10 cellular contexts compared by ENCODE assay signal in the genomic region with DNA sequence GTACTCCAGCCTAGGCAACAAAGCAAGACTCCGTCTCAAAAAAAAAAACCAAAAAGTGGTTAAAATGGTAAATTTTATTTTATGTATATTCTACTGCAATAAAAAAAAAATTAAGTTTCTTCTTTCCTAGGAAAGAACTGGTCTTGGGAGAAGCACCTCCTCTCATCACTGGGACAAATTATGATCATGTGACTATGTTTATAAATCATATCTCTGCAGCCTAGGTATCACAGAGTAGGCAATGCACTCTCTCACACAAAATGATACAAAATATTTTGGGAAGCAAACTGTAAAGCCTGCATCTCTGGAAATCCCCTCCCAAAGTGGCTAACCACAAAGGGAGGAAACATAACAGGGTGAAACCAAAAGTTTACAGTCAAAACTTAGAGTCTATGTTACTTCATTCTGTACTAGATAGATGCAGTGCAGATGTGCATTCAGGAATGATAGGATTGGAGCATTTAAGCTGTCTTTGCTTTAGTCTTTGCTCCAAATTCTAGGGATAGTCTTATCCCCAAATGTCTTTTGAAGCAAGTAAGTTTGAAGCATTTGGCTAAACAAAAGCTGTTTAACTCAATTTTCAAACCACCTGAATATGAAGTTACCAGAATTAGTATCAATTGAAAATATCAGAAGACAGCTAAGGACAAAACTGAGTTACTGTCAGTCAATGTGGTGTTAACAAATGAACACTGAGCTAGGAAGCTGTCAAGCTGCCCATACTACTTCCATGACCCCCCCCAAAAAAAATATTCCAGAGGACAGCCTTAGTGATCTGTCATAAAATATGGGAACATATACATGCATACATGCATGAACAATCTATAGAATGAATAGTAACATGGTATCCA. TPM values are rescaled to one million over a fixed set of nuclear protein-coding genes. Genes with fewer than 3 reads are reported as not detected.
DNase-seq lines count a peak whose midpoint lies in the region; ATAC-seq and TF ChIP-seq lines count a peak whose summit lies in the region.
"Had no signal": no experiment of that assay in that cellular context is flagged by ENCODE, and none has a peak within 500 bp of the region (broad histone marks: within the 10 kb centered on the region; RNA-seq: fewer than 3 reads in every experiment).

No MANE protein-coding gene starts in this region.

- no peak overlapping the region for H3K4me3 Mint-ChIP-seq in mesothelial cell of epicardium

- peak; percentile 30 for DNase-seq in GM04503 (ENCODE audit: low read depth)
- peak; percentile 64 for DNase-seq in central memory CD4-positive, alpha-beta T cell
- no peak for DNase-seq in NCI-H128 (lab: John Stamatoyannopoulos, UW; ENCODE audit: unreplicated experiment)
- DNase-seq in mesothelial cell of epicardium (ENCODE audit: low spot score in 2 of 2, unreplicated experiment in 2 of 2): no peak
- no peak for DNase-seq in hippocampal formation (lab: John Stamatoyannopoulos, UW)
- DNase-seq in GDM1 (lab: John Stamatoyannopoulos, UW): no peak
- DNase-seq: kidney glomerular epithelial cell, PC-3 had no signal

- no peak overlapping the region for H3K27ac Mint-ChIP-seq in mesothelial cell of epicardium

- H3K9me3 Mint-ChIP-seq in mesothelial cell of epicardium: peaks cover 19% of the 10 kb centered on the region

- TF ChIP-seq CTCF in mesothelial cell of epicardium (IDR thresholded peaks at IDR 0.05; ENCODE audit: unreplicated experiment): no peak

- H3K4me1 Mint-ChIP-seq in mesothelial cell of epicardium: no peaks in the 10 kb centered on the region

- H3K27me3 Mint-ChIP-seq in mesothelial cell of epicardium (ENCODE audit: low read depth): no peaks in the 10 kb centered on the region

- H3K36me3 Mint-ChIP-seq in mesothelial cell of epicardium: peaks cover 4% of the 10 kb centered on the region

- ATAC-seq in GM21367 (IDR thresholded peaks at IDR 0.05; ENCODE audit: unreplicated experiment) (peak; percentile 75), HG03521 (IDR thresholded peaks at IDR 0.05; ENCODE audit: unreplicated experiment) (peak; percentile 62)
- ATAC-seq: PC-3 had no signal

RNA-seq across cellular contexts. Expression of a gene that starts 21.1 kb away (rescaled TPM):
- total RNA-seq in mesothelial cell of epicardium: 24.3 to 25.8 TPM (median 25.3 TPM) in 3 replicates

RNA-seq across cellular contexts. Expression of a gene that starts 21.3 kb away (rescaled TPM):
- total RNA-seq in mesothelial cell of epicardium: 5.6 to 6.4 TPM (median 5.8 TPM) in 3 replicates

Comparison
In these comparisons a context has a peak if more than half of its experiments do, and no peak if none do; other contexts are left out.
1. DNase-seq: peak in GM04503 (single experiment) and central memory CD4-positive, alpha-beta T cell (single experiment); none in NCI-H128 (single experiment), mesothelial cell of epicardium (0 of 2), hippocampal formation (0 of 2) and GDM1 (single experiment).